8 cellular contexts compared by ENCODE assay signal in the genomic region with DNA sequence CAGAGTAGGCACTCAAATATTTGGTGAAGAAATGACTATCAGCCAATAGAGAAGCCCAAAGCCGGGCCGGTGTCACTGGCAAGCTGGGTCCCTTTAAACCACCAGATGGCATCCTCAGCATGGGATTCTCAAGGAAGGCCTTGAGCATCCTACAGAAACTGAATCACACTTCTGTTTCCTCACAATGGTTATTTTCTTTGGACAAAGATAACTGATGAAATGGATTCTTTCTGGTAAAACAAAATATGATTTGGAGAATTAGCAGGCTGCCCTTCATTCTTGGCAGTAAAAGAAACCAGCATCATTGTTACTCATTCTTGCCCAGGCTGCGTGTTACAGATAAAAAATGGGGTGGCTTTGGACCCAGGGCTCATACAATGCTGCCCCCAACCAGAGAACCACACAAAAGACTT. TPM values are rescaled to one million over a fixed set of nuclear protein-coding genes. Genes with fewer than 3 reads are reported as not detected.
DNase-seq lines count a peak whose midpoint lies in the region; ATAC-seq, FAIRE-seq and TF ChIP-seq lines count a peak whose summit lies in the region.

No MANE protein-coding gene starts in this region.

- H3K4me1 ChIP-seq in Karpas-422 (ENCODE audit: low read length) (peaks cover 10% of the 10 kb centered on the region), astrocyte (ENCODE audit: insufficient read depth, low read length) (no peaks in the 10 kb centered on the region), hepatocyte (ENCODE audit: insufficient read depth) (no peaks in the 10 kb centered on the region), smooth muscle cell (ENCODE audit: low read depth) (peaks cover 8% of the 10 kb centered on the region)

- no peak overlapping the region for H3K4me2 ChIP-seq in Karpas-422 (ENCODE audit: low read depth, low read length, poor library complexity, severe bottlenecking)
- peak overlapping the region; percentile 7 for H3K4me2 ChIP-seq in astrocyte (ENCODE audit: low read length)
- no peak overlapping the region for H3K4me2 ChIP-seq in hepatocyte
- H3K4me2 ChIP-seq in smooth muscle cell, result no peak overlapping the region

- H3K36me3 ChIP-seq in Karpas-422 (ENCODE audit: insufficient read depth, low read length) (no peaks in the 10 kb centered on the region), astrocyte (ENCODE audit: insufficient read depth, low read length) (no peaks in the 10 kb centered on the region), hepatocyte (replicated peaks; ENCODE audit: insufficient read depth, low read depth) (no peaks in the 10 kb centered on the region), smooth muscle cell (ENCODE audit: low read depth) (no peaks in the 10 kb centered on the region)

- H2AFZ ChIP-seq in Karpas-422 (ENCODE audit: low read length) (0 out of 2 replicates have a peak overlapping the region, but pooled peaks have one; percentile 10), astrocyte (ENCODE audit: low read depth, low read length) (peak overlapping the region; percentile 23), hepatocyte (no peak overlapping the region), smooth muscle cell (ENCODE audit: low read depth) (no peak overlapping the region)

- WGBS in hepatocyte (ENCODE audit: low lambda C conversion rate, missing lambda C conversion rate), result 32% methylated on average over 3 of the region's 3 CpGs
- 37% methylated on average over 3 of the region's 3 CpGs for WGBS in smooth muscle cell (ENCODE audit: low lambda C conversion rate)

- no peaks in the 10 kb centered on the region for H3K9me3 Mint-ChIP-seq in astrocyte (ENCODE audit: unreplicated experiment)

- H3F3A ChIP-seq in smooth muscle cell (ENCODE audit: low read depth), result no peaks in the 10 kb centered on the region

- peak; percentile 77 for ATAC-seq in T-helper 17 cell
- ATAC-seq in GM19397 (IDR thresholded peaks at IDR 0.05; ENCODE audit: unreplicated experiment), result no peak

- H3K36me3 Mint-ChIP-seq in T-helper 17 cell (ENCODE audit: low read depth) (peaks cover 2% of the 10 kb centered on the region), astrocyte (ENCODE audit: low read depth, unreplicated experiment) (no peaks in the 10 kb centered on the region)

- H3K4me3 Mint-ChIP-seq in T-helper 17 cell (no peak overlapping the region), astrocyte (ENCODE audit: unreplicated experiment) (no peak overlapping the region)

- H3K9me3 ChIP-seq in Karpas-422 (ENCODE audit: low read length) (no peaks in the 10 kb centered on the region), T-helper 17 cell (ENCODE audit: control insufficient read depth, low read length, poor library complexity, severe bottlenecking) (no peaks in the 10 kb centered on the region), astrocyte (ENCODE audit: insufficient read depth, low read depth, low read length) (no peaks in the 10 kb centered on the region), hepatocyte (ENCODE audit: low read depth) (no peaks in the 10 kb centered on the region), smooth muscle cell (replicated peaks; ENCODE audit: low read depth) (no peaks in the 10 kb centered on the region)

- H3K27ac Mint-ChIP-seq in T-helper 17 cell (no peak overlapping the region), astrocyte (ENCODE audit: unreplicated experiment) (no peak overlapping the region)

- H3K27me3 ChIP-seq in Karpas-422 (ENCODE audit: low read length), result no peaks in the 10 kb centered on the region
- no peaks in the 10 kb centered on the region for H3K27me3 ChIP-seq in astrocyte (ENCODE audit: insufficient read depth, low read length)
- H3K27me3 ChIP-seq in hepatocyte, result no peaks in the 10 kb centered on the region
- H3K27me3 ChIP-seq in smooth muscle cell (ENCODE audit: low read depth), result no peaks in the 10 kb centered on the region

- H3K4me1 Mint-ChIP-seq in T-helper 17 cell, result peaks cover 2% of the 10 kb centered on the region
- H3K4me1 Mint-ChIP-seq in astrocyte (ENCODE audit: low read depth, unreplicated experiment), result peaks cover 11% of the 10 kb centered on the region

- H3K27ac ChIP-seq in Karpas-422 (ENCODE audit: low read length) (peak overlapping the region; percentile 30), astrocyte (ENCODE audit: low read depth, low read length) (no peak overlapping the region), hepatocyte (no peak overlapping the region), smooth muscle cell (ENCODE audit: low read depth) (no peak overlapping the region)

- DNase-seq in EH (ENCODE audit: low read depth) (peak; percentile 82), Karpas-422 (peak; percentile 90), T-helper 17 cell (peak; percentile 14 to 32 (median 26)), astrocyte (ENCODE audit: low read depth) (peak; percentile 71), hepatocyte (ENCODE audit: low spot score) (peak; percentile 76), smooth muscle cell (lab: John Stamatoyannopoulos, UW; ENCODE audit: unreplicated experiment) (no peak), DMS79 (lab: John Stamatoyannopoulos, UW) (no peak)

- H3K9me2 ChIP-seq in Karpas-422 (replicated peaks; ENCODE audit: insufficient read depth, low read length) (no peaks in the 10 kb centered on the region), hepatocyte (replicated peaks; ENCODE audit: insufficient read depth) (no peaks in the 10 kb centered on the region)

- H3K27me3 Mint-ChIP-seq in T-helper 17 cell, result peaks cover 27% of the 10 kb centered on the region
- peaks cover 3% of the 10 kb centered on the region for H3K27me3 Mint-ChIP-seq in astrocyte (ENCODE audit: low read depth, unreplicated experiment)

- H3K4me3 ChIP-seq in Karpas-422 (ENCODE audit: low read length) (no peak overlapping the region), astrocyte (ENCODE audit: insufficient read depth, low read depth, low read length) (no peak overlapping the region), hepatocyte (no peak overlapping the region), smooth muscle cell (no peak overlapping the region)

- peak; percentile 91 for FAIRE-seq in astrocyte (lab: Jason Lieb, UNC)

- H3K79me2 ChIP-seq in Karpas-422 (ENCODE audit: low read length), result no peaks in the 10 kb centered on the region
- H3K79me2 ChIP-seq in astrocyte (ENCODE audit: insufficient read depth, low read length), result no peaks in the 10 kb centered on the region
- H3K79me2 ChIP-seq in hepatocyte, result no peaks in the 10 kb centered on the region
- no peaks in the 10 kb centered on the region for H3K79me2 ChIP-seq in smooth muscle cell (ENCODE audit: low read depth)

- H3K9ac ChIP-seq in Karpas-422 (ENCODE audit: low read length) (no peak overlapping the region), astrocyte (ENCODE audit: low read length) (no peak overlapping the region), smooth muscle cell (ENCODE audit: low read depth) (no peak overlapping the region)

- TF ChIP-seq CTCF in astrocyte (IDR thresholded peaks at IDR 0.05; ENCODE audit: insufficient read depth, low read depth, low read length) (peak; percentile 80), hepatocyte (IDR thresholded peaks at IDR 0.05; ENCODE audit: poor library complexity) (peak; percentile 75), smooth muscle cell (IDR thresholded peaks at IDR 0.05; ENCODE audit: borderline replicate concordance, insufficient read depth, poor library complexity, severe bottlenecking) (peak; percentile 78)

- no peaks in the 10 kb centered on the region for H4K20me1 ChIP-seq in Karpas-422 (ENCODE audit: insufficient read depth, low read depth, low read length)
- no peaks in the 10 kb centered on the region for H4K20me1 ChIP-seq in astrocyte (ENCODE audit: insufficient read depth, low read length)
- H4K20me1 ChIP-seq in hepatocyte (ENCODE audit: insufficient read depth, poor library complexity, severe bottlenecking), result no peaks in the 10 kb centered on the region
- H4K20me1 ChIP-seq in smooth muscle cell (ENCODE audit: low read depth), result no peaks in the 10 kb centered on the region

RNA-seq across cellular contexts. Expression of gene ASPHD2, which starts 30.3 kb away (rescaled TPM):
- total RNA-seq in Karpas-422 (2014; rRNA removed; shearing (Covaris generic); ENCODE audit: low replicate concordance), result 30.7 and 33.3 TPM in 2 replicates
- total RNA-seq in T-helper 17 cell (1 to 10 TPM; 1.6 to 2.4 TPM), astrocyte (11.7 and 13.0 TPM in 2 replicates), hepatocyte (1.2 and 1.4 TPM in 2 replicates), smooth muscle cell (2.4 and 4.5 TPM in 2 replicates)
- polyA plus RNA-seq in hepatocyte (1.7 and 2.6 TPM in 2 replicates), smooth muscle cell (3.7 and 5.3 TPM in 2 replicates)

Comparison
In these comparisons a context has a peak if more than half of its experiments do, and no peak if none do; other contexts are left out.
1. DNase-seq: peak in EH (single experiment), Karpas-422 (single experiment), T-helper 17 cell (3 of 3), astrocyte (single experiment) and hepatocyte (single experiment); none in smooth muscle cell (single experiment) and DMS79 (single experiment).
2. H2AFZ ChIP-seq: peak in Karpas-422 (single experiment) and astrocyte (single experiment); none in hepatocyte (single experiment) and smooth muscle cell (single experiment).
3. Peak in every context shown above with its lines, with median percentiles within 50 percentile points of each other: CTCF ChIP-seq.